ENCODE assay signal across 8 cellular contexts in the genomic region with DNA sequence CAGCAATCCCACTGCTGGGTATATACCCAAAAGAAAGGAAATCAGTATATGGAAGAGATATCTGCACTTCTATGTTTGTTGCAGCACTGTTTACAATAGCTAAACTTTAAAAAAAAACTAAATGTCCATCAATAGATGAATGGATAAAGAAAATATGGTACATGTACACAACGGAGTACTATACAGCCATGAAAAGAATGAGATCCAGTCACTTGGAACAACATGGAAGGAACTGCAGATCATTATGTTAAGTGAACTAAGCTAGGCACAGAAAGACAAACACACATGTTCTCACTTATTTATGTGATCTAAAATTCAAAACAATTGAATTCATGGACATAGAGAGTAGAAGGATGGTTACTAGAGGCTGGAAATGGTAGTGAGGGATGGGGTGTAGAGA.
"Had no signal": no experiment of that assay in that cellular context is flagged by ENCODE, and none has a peak within 500 bp of the region (broad histone marks: within the 10 kb centered on the region; RNA-seq: fewer than 3 reads in every experiment).

No MANE protein-coding gene starts in this region.

- H2AFZ ChIP-seq: GM23248 had no signal

- H3K9ac ChIP-seq: GM23248 had no signal

- H3K9me3 ChIP-seq: HAP-1 had no signal

- ATAC-seq: HCT116, HepG2 had no signal

- H3K4me3 ChIP-seq: GM23248, HAP-1 had no signal

- H3K27ac ChIP-seq: GM23248, HL-60 had no signal

- H3K36me3 ChIP-seq: HAP-1 had no signal

- FAIRE-seq: HepG2 had no signal

- DNase-seq: GM23248, GOT3, H7, KG1 had no signal
